ENCODE assay signal across 8 cellular contexts in the genomic region with DNA sequence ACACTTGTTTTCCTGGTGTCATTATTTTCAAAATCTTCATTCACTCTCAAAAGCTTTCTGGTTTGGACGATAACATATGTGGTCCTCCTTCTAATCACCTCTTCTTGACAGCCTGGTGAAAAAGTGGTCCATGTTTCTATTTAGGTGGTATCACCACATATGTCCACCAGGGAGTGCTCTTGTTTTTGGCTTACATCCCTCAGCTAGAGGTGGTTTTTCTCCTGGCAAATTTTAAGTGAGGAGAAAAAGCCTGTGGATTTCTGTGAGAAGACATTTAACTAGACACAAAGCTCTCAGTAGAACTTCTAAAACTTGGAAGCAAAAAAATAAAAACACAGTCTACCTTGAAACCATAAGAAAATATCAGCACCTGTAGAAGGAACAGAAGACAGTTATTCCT. TPM values are rescaled to one million over a fixed set of nuclear protein-coding genes. Genes with fewer than 3 reads are reported as not detected.
A peak's percentile ranks its signal among the peaks of the same experiment; 100 is the strongest.
DNase-seq lines count a peak whose midpoint lies in the region; TF ChIP-seq lines count a peak whose summit lies in the region.

No MANE protein-coding gene starts in this region.

- DNase-seq in Caki2 (ENCODE audit: low read depth) (peak; percentile 35), HFF-Myc (ENCODE audit: extremely low read depth, low read depth) (no peak), fibroblast of villous mesenchyme (ENCODE audit: low read depth) (peak; percentile 53), testis (peak; percentile 15), NCI-H2029 treated with DMSO at 0.1 percent for 48 hours (lab: John Stamatoyannopoulos, UW) (no peak)
- no peak for DNase-seq in activated CD8-positive, alpha-beta memory T cell treated with anti-CD3 and anti-CD28 coated beads, Interleukin-2, amount 50 U/mL, for 48 hours
- DNase-seq in activated effector memory CD4-positive, alpha-beta T cell treated with anti-CD3 and anti-CD28 coated beads, Interleukin-2, amount 50 U/mL, for 16 hours = no peak

- no peak for TF ChIP-seq POLR2A in testis (IDR thresholded peaks at IDR 0.05)

- H3K9me3 ChIP-seq in OCI-LY1 (ENCODE audit: low read length) (no peaks in the 10 kb centered on the region), testis (no peaks in the 10 kb centered on the region)

- no peaks in the 10 kb centered on the region for H3K36me3 ChIP-seq in OCI-LY1 (ENCODE audit: insufficient read depth, low read length)
- no peaks in the 10 kb centered on the region for H3K36me3 ChIP-seq in testis (ENCODE audit: low read depth, missing control alignments)

- peak; percentile 14 for TF ChIP-seq CTCF in HFF-Myc (IDR thresholded peaks at IDR 0.05; ENCODE audit: low read depth, low read length, missing control alignments)
- peak; percentile 42 for TF ChIP-seq CTCF in OCI-LY1 (IDR thresholded peaks at IDR 0.05; ENCODE audit: low read length)
- TF ChIP-seq CTCF in fibroblast of villous mesenchyme (IDR thresholded peaks at IDR 0.05; ENCODE audit: insufficient read depth, low read depth, low read length) = peak; percentile 59
- TF ChIP-seq CTCF in testis (IDR thresholded peaks at IDR 0.05) = peak in 2 of 3 experiments; percentile 37 to 44

- H2AFZ ChIP-seq in OCI-LY1 (ENCODE audit: low read length) = no peak overlapping the region

- H3K79me2 ChIP-seq in OCI-LY1 (ENCODE audit: insufficient read depth, low read length) = no peaks in the 10 kb centered on the region

- H3K4me1 ChIP-seq in OCI-LY1 (ENCODE audit: insufficient read depth, low read length, severe bottlenecking) (no peaks in the 10 kb centered on the region), testis (no peaks in the 10 kb centered on the region)

- no peak overlapping the region for H3K4me3 ChIP-seq in HFF-Myc (replicated peaks; ENCODE audit: low read depth, low read length)
- H3K4me3 ChIP-seq in OCI-LY1 (ENCODE audit: low read depth, low read length, poor library complexity, severe bottlenecking) = no peak overlapping the region
- H3K4me3 ChIP-seq in fibroblast of villous mesenchyme (ENCODE audit: low read depth, low read length) = no peak overlapping the region
- no peak overlapping the region for H3K4me3 ChIP-seq in testis

- intact Hi-C loops in testis (cut with DNase I; ENCODE audit: low total_unique reads) = no loop called here

- no peak overlapping the region for H3K4me2 ChIP-seq in OCI-LY1 (ENCODE audit: low read length)

- in situ Hi-C loops in Caki2 (cut with HindIII; ENCODE audit: low pct_unique_long_range_greater_than_20kb, low sequenced_read_pairs) = no loop called here

- H3K9me2 ChIP-seq in OCI-LY1 (ENCODE audit: low read depth, low read length) = no peaks in the 10 kb centered on the region

- no peaks in the 10 kb centered on the region for H4K20me1 ChIP-seq in OCI-LY1 (ENCODE audit: insufficient read depth, low read length)

- 15 to 24% methylated on average over 1 of the region's 1 CpG for WGBS in testis, 2 donors

- H3F3A ChIP-seq in OCI-LY1 (ENCODE audit: insufficient read depth, low read length) = no peaks in the 10 kb centered on the region

- H3K27me3 ChIP-seq in OCI-LY1 (ENCODE audit: insufficient read depth, low read length) (no peaks in the 10 kb centered on the region), testis (no peaks in the 10 kb centered on the region)

- H3K27ac ChIP-seq in OCI-LY1 (ENCODE audit: low read depth, low read length, poor library complexity, severe bottlenecking) (no peak overlapping the region), testis (no peak overlapping the region)

- no peak overlapping the region for H3K9ac ChIP-seq in OCI-LY1 (ENCODE audit: low read length)

RNA-seq across cellular contexts. Expression of a gene that starts 58.0 kb away (rescaled TPM):
- total RNA-seq in Caki2 (2014; rRNA removed; shearing (Covaris generic); ENCODE audit: low replicate concordance) = under 0.01 TPM in 1 of 2 replicates, not detected in the other
- total RNA-seq in fibroblast of villous mesenchyme (2.6 and 3.9 TPM in 2 replicates), testis (1 to 10 TPM; 1.3 to 1.6 TPM)
- polyA plus RNA-seq in testis (ENCODE audit: insufficient read depth, low read depth, low replicate concordance) = 1.1 TPM

Comparison
In these comparisons a context has a peak if more than half of its experiments do, and no peak if none do; other contexts are left out.
1. DNase-seq: peak in Caki2 (single experiment), fibroblast of villous mesenchyme (single experiment) and testis (single experiment); none in HFF-Myc (single experiment), NCI-H2029 treated with DMSO at 0.1 percent for 48 hours (single experiment), activated CD8-positive, alpha-beta memory T cell treated with anti-CD3 and anti-CD28 coated beads, Interleukin-2, amount 50 U/mL, for 48 hours (single experiment) and activated effector memory CD4-positive, alpha-beta T cell treated with anti-CD3 and anti-CD28 coated beads, Interleukin-2, amount 50 U/mL, for 16 hours (single experiment).
2. Peak in every context shown above with its lines, with median percentiles within 50 percentile points of each other: CTCF ChIP-seq.